ENCODE assay signal across 18 cellular contexts in the genomic region with DNA sequence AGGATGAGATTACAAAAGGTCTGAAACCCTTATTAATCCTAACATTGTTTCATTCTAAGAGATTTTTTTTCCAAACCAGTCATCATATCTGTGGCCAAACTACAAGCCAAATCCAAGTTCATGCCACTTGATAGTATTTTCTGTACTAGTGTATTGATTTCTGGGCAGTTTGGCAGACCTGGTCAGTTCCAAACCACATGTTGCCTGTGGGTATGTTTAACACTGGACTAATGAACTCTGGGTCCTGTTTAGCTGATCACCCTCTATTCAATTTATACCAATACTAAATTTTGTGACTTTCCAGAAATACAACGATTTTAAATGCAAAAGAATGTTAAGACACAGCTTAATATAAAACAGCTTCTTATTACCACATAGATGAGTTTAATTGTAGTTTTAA. TPM values are rescaled to one million over a fixed set of nuclear protein-coding genes. Genes with fewer than 3 reads are reported as not detected.
DNase-seq lines count a peak whose midpoint lies in the region; ATAC-seq and TF ChIP-seq lines count a peak whose summit lies in the region.
"Had no signal": no experiment of that assay in that cellular context is flagged by ENCODE, and none has a peak within 500 bp of the region (broad histone marks: within the 10 kb centered on the region; RNA-seq: fewer than 3 reads in every experiment).

No MANE protein-coding gene starts in this region.

- H3K4me1 Mint-ChIP-seq in HFFc6 (ENCODE audit: low read depth) = peaks cover 42% of the 10 kb centered on the region
- H3K4me1 Mint-ChIP-seq: B cell; CD4-positive, CD25-positive, alpha-beta regulatory T cell had no signal

- no peak overlapping the region for H3K9ac ChIP-seq in Loucy (ENCODE audit: low read depth, low read length, poor library complexity, severe bottlenecking)
- H3K9ac ChIP-seq: BLaER1, GM23248 had no signal

- no peaks in the 10 kb centered on the region for H3K36me3 ChIP-seq in Loucy (ENCODE audit: insufficient read depth, low read length)
- no peaks in the 10 kb centered on the region for H3K36me3 ChIP-seq in Peyer's patch
- H3K36me3 ChIP-seq: BLaER1 had no signal

- H3K4me2 ChIP-seq in Loucy (ENCODE audit: low read depth, low read length, poor library complexity, severe bottlenecking) = no peak overlapping the region
- H3K4me2 ChIP-seq: BLaER1 had no signal

- H3K27ac ChIP-seq in Peyer's patch = no peak overlapping the region
- H3K27ac ChIP-seq: BLaER1, C4-2B, GM23248 had no signal

- H3K4me3 Mint-ChIP-seq in HFFc6 = no peak overlapping the region
- H3K4me3 Mint-ChIP-seq: B cell; CD4-positive, CD25-positive, alpha-beta regulatory T cell; CD8-positive, alpha-beta T cell had no signal

- no peaks in the 10 kb centered on the region for H4K20me1 ChIP-seq in Loucy (ENCODE audit: insufficient read depth, low read length, poor library complexity, severe bottlenecking)
- H4K20me1 ChIP-seq: BLaER1 had no signal

- H2AFZ ChIP-seq in Loucy (ENCODE audit: low read length) = 0 out of 2 replicates have a peak overlapping the region, but pooled peaks have one; percentile 27
- H2AFZ ChIP-seq: GM23248 had no signal

- no peaks in the 10 kb centered on the region for H3K27me3 Mint-ChIP-seq in HFFc6 (ENCODE audit: insufficient read depth)
- H3K27me3 Mint-ChIP-seq: B cell; CD4-positive, CD25-positive, alpha-beta regulatory T cell had no signal

- no peaks in the 10 kb centered on the region for H3K9me2 ChIP-seq in Loucy (replicated peaks; ENCODE audit: low read depth, low read length)

- no peaks in the 10 kb centered on the region for H3K27me3 ChIP-seq in Loucy (ENCODE audit: insufficient read depth, low read length, poor library complexity, severe bottlenecking)
- no peaks in the 10 kb centered on the region for H3K27me3 ChIP-seq in Peyer's patch
- H3K27me3 ChIP-seq: BLaER1 had no signal

- H3K9me3 Mint-ChIP-seq in HFFc6 = no peaks in the 10 kb centered on the region
- H3K9me3 Mint-ChIP-seq: CD8-positive, alpha-beta T cell had no signal

- H3K36me3 Mint-ChIP-seq in HFFc6 (ENCODE audit: low read depth) = peaks cover 53% of the 10 kb centered on the region
- H3K36me3 Mint-ChIP-seq: CD4-positive, CD25-positive, alpha-beta regulatory T cell; CD8-positive, alpha-beta T cell had no signal

- peak overlapping the region; percentile 57 for H3K27ac Mint-ChIP-seq in HFFc6
- H3K27ac Mint-ChIP-seq: B cell; CD4-positive, CD25-positive, alpha-beta regulatory T cell; CD8-positive, alpha-beta T cell had no signal

- TF ChIP-seq CTCF in HFFc6 (IDR thresholded peaks at IDR 0.05) (no peak), Loucy (conservative IDR thresholded peaks at IDR 0.05; ENCODE audit: low read length) (no peak), Peyer's patch (IDR thresholded peaks at IDR 0.05) (no peak)

- H3K4me3 ChIP-seq in Loucy (ENCODE audit: low read length, poor library complexity, severe bottlenecking) (no peak overlapping the region), Peyer's patch (no peak overlapping the region)
- H3K4me3 ChIP-seq: BLaER1, GM23248 had no signal

- H3K9me3 ChIP-seq in Loucy (ENCODE audit: insufficient read depth, low read depth, low read length) (no peaks in the 10 kb centered on the region), Peyer's patch (no peaks in the 10 kb centered on the region)
- H3K9me3 ChIP-seq: BLaER1, Caco-2 had no signal

- H3K79me2 ChIP-seq in Loucy (ENCODE audit: insufficient read depth, low read length) = no peaks in the 10 kb centered on the region

- DNase-seq in HFFc6 (no peak), fibroblast of gingiva (ENCODE audit: low read depth) (peak; percentile 11), Peyer's patch (no peak), AG08395 (ENCODE audit: low spot score) (no peak)
- DNase-seq: Caco-2; CD4-positive, CD25-positive, alpha-beta regulatory T cell; CD8-positive, alpha-beta T cell; DMS153; DND-41; H7 had no signal

- H3F3A ChIP-seq in Loucy (ENCODE audit: low read depth) = no peaks in the 10 kb centered on the region

- no peaks in the 10 kb centered on the region for H3K4me1 ChIP-seq in Loucy (ENCODE audit: insufficient read depth, low read length, poor library complexity, severe bottlenecking)
- no peaks in the 10 kb centered on the region for H3K4me1 ChIP-seq in Peyer's patch
- H3K4me1 ChIP-seq: BLaER1, Caco-2 had no signal

- TF ChIP-seq POLR2A in Peyer's patch (IDR thresholded peaks at IDR 0.05) = no peak

- ATAC-seq in GM21381 (IDR thresholded peaks at IDR 0.05; ENCODE audit: unreplicated experiment) = no peak
- ATAC-seq: CD8-positive, alpha-beta T cell had no signal

RNA-seq across cellular contexts. Expression of gene TBX18, which starts 24.0 kb away (rescaled TPM):
- total RNA-seq in HFFc6 (2021; fragmentation: NEBNext Ultra II Directional; extraction: Animal tissue kit (Norgen Biotek cat#: 25700)) = 10 to 100 TPM; 19.0 to 23.8 (median 20.3) TPM
- total RNA-seq in Peyer's patch = 1 to 10 TPM in 2 of 4 donors, under 1 TPM in 1, not detected in 1; 0.57 to 4.2 (median 1.9) TPM
- total RNA-seq: A172; B cell; Caco-2; CD4-positive, CD25-positive, alpha-beta regulatory T cell; CD8-positive, alpha-beta T cell; H1 had no signal
